In the genomic region with DNA sequence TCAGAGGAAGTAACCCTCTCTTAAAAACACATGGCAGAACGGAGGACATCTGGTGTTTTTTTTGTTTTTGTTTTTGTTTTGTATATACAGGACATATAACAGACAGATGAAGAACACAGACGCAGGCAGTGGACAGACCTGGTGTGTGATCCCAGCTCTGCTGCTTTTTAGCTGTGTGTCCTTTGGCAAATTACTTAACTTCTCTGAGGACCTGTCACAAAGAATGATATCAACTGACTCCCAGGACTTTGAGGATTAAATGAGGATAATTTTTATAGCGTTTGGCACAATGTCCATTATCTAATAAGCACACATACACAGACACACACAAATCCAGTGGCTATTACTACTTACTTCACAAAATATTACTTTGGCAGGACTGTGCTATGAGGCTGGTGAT, we compare ENCODE assay signal across 21 cellular contexts. TPM values are rescaled to one million over a fixed set of nuclear protein-coding genes. Genes with fewer than 3 reads are reported as not detected.
"Had no signal": no experiment of that assay in that cellular context is flagged by ENCODE, and none has a peak within 500 bp of the region (broad histone marks: within the 10 kb centered on the region; RNA-seq: fewer than 3 reads in every experiment).

No MANE protein-coding gene starts in this region.

- H3K9me3 ChIP-seq: prostate gland, upper lobe of left lung had no signal

- DNase-seq: activated CD4-positive, alpha-beta T cell treated with anti-CD3 and anti-CD28 coated beads, Interleukin-2, amount 50 U/mL, for 1 hour; activated CD4-positive, CD25-positive, alpha-beta regulatory T cell treated with anti-CD3 and anti-CD28 coated beads, Interleukin-2, amount 50 U/mL, for 72 hours; activated CD8-positive, alpha-beta memory T cell treated with anti-CD3 and anti-CD28 coated beads, Interleukin-2, amount 50 U/mL, for 48 hours; activated effector memory CD4-positive, alpha-beta T cell treated with anti-CD3 and anti-CD28 coated beads, Interleukin-2, amount 50 U/mL, for 16 hours; activated T-cell treated with anti-CD3 and anti-CD28 coated beads, Interleukin-2, amount 50 U/mL, for 72 hours; amniotic stem cell; brain microvascular endothelial cell; islet precursor cell; left colon; small intestine; stimulated activated CD4-positive, alpha-beta T cell treated with anti-CD3 and anti-CD28 coated beads, Interleukin-4, amount 100 ng/mL, for 1 hour; stimulated activated naive CD8-positive, alpha-beta T cell treated with anti-CD3 and anti-CD28 coated beads, Interleukin-15, amount 100 ng/mL, for 72 hours; SW 1271; T-helper 2 cell; upper lobe of left lung had no signal

- H3K9me3 Mint-ChIP-seq: activated naive CD4-positive, alpha-beta T cell treated with anti-CD3 and anti-CD28 coated beads, Interleukin-2, amount 50 U/mL, for 72 hours; activated T-cell treated with anti-CD3 and anti-CD28 coated beads, Interleukin-2, amount 50 U/mL, for 72 hours; natural killer cell treated with Interleukin-12 subunit alpha and Interleukin-12 subunit beta and Interleukin-15 and Interleukin-18, amount 100 ng/mL, for 72 hours; stimulated activated naive CD8-positive, alpha-beta T cell treated with anti-CD3 and anti-CD28 coated beads, Interleukin-15, amount 100 ng/mL, for 72 hours had no signal

- H3K36me3 Mint-ChIP-seq: activated naive CD4-positive, alpha-beta T cell treated with anti-CD3 and anti-CD28 coated beads, Interleukin-2, amount 50 U/mL, for 72 hours; natural killer cell treated with Interleukin-12 subunit alpha and Interleukin-12 subunit beta and Interleukin-15 and Interleukin-18, amount 100 ng/mL, for 72 hours had no signal

- H3K36me3 ChIP-seq: brain microvascular endothelial cell, prostate gland, upper lobe of left lung had no signal

- H3K27ac ChIP-seq: brain microvascular endothelial cell, prostate gland, upper lobe of left lung, VCaP had no signal

- ATAC-seq: esophagus mucosa, left colon had no signal

- H3K4me3 ChIP-seq: lung, prostate gland had no signal

- H3K4me1 ChIP-seq: prostate gland had no signal

- H3K27me3 ChIP-seq: brain microvascular endothelial cell, upper lobe of left lung had no signal

- H3K27ac Mint-ChIP-seq: activated naive CD4-positive, alpha-beta T cell treated with anti-CD3 and anti-CD28 coated beads, Interleukin-2, amount 50 U/mL, for 72 hours; activated T-cell treated with anti-CD3 and anti-CD28 coated beads, Interleukin-2, amount 50 U/mL, for 72 hours; natural killer cell treated with Interleukin-12 subunit alpha and Interleukin-12 subunit beta and Interleukin-15 and Interleukin-18, amount 100 ng/mL, for 72 hours; stimulated activated naive CD8-positive, alpha-beta T cell treated with anti-CD3 and anti-CD28 coated beads, Interleukin-15, amount 100 ng/mL, for 72 hours had no signal

RNA-seq across cellular contexts. Expression of a gene that starts 3.9 kb away (rescaled TPM):
- total RNA-seq: activated naive CD4-positive, alpha-beta T cell treated with anti-CD3 and anti-CD28 coated beads, Interleukin-2, amount 50 U/mL, for 72 hours; activated T-cell treated with anti-CD3 and anti-CD28 coated beads, Interleukin-2, amount 50 U/mL, for 72 hours; esophagus mucosa; natural killer cell treated with Interleukin-12 subunit alpha and Interleukin-12 subunit beta and Interleukin-15 and Interleukin-18, amount 100 ng/mL, for 72 hours had no signal
